In the genomic region with DNA sequence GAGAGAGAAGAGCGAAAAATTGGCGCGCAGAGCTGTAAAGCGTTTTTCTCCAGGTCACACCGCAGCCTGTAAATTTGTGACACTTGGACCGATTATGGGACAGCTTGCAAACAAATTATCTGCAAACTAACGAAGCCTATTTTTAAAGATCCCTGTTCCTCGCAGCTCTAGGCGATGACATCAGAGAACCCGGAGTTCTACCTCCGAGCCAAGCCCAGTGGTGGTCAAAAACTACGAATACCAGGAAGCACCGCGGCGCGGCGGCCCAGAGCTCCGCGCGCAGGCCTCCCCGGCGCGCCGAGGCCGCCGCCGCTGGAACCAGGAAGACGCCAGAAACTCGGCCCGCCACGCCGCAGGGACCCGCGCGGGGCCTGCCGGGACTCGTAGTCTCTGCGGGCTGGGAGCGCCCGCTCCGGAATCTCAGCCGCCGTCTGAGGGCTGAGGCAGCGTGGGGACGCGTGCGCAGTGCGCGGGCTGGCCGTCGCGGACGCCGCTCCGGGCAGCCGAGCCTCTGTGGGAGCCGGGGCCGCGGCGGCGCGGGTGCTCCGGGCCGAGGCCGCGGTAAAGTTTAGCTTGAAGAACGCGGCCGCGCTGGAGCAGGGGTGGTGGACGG, we compare ENCODE assay signal across 8 cellular contexts. TPM values are rescaled to one million over a fixed set of nuclear protein-coding genes. Genes with fewer than 3 reads are reported as not detected.
DNase-seq lines count a peak whose midpoint lies in the region; ATAC-seq and TF ChIP-seq lines count a peak whose summit lies in the region.

Gene PLEKHA1, plus strand, starts transcription at position 463 of the 613 bp plus-strand sequence. CDS start 18,493 bp downstream, outside the sequence.

- intact Hi-C loops in left colon (cut with DNase I, micrococcal nuclease): no loop called here

- TF ChIP-seq CTCF in AG09309 (IDR thresholded peaks at IDR 0.05; ENCODE audit: control insufficient read depth, insufficient read depth, low read depth, low read length, missing control alignments): no peak

- DNase-seq in AG09309 (ENCODE audit: low read depth) (peak; percentile 69), NCI-H460 (ENCODE audit: extremely low read depth, low read depth) (peak; percentile 93), dedifferentiated amniotic fluid mesenchymal stem cell (ENCODE audit: extremely low spot score) (peak; percentile 93), left colon (peak; percentile 95 to 96)
- peak; percentile 88 to 92 for DNase-seq in activated CD4-positive, alpha-beta T cell treated with anti-CD3 and anti-CD28 coated beads, Interleukin-2, amount 50 U/mL, for 4 hours
- DNase-seq in stimulated activated CD4-positive, alpha-beta T cell treated with anti-CD3 and anti-CD28 coated beads, Interleukin-1b, Interleukin-23, amount 100 ng/mL, for 24 hours (ENCODE audit: low read depth in 4 of 4, low spot score in 1 of 4): peak; percentile 81 to 90 (median 85)

- ATAC-seq in GM19043 (IDR thresholded peaks at IDR 0.05; ENCODE audit: low read depth, unreplicated experiment): peak; percentile 87
- peak; percentile 70 for ATAC-seq in HG03378 (IDR thresholded peaks at IDR 0.05; ENCODE audit: unreplicated experiment)
- peak; percentile 90 for ATAC-seq in left colon

- peak within 1 kb of the TSS; percentile 66 for H3K4me3 ChIP-seq in AG09309 (ENCODE audit: control insufficient read depth, low read depth, low read length)

RNA-seq across cellular contexts. Expression of gene PLEKHA1, which starts in this region (rescaled TPM):
- 19.6 and 24.2 TPM in 2 replicates for total RNA-seq in NCI-H460 (2014; rRNA removed; shearing (Covaris generic))
- polyA plus RNA-seq in NCI-H460 (2014; cell fraction: nucleus; rRNA removed): 28.1 and 32.9 TPM in 2 replicates
- 10 to 100 TPM; 41.5 to 49.2 TPM for total RNA-seq in left colon

Comparison
In these comparisons a context has a peak if more than half of its experiments do, and no peak if none do; other contexts are left out.
1. Peak in every context shown above with its lines: DNase-seq, ATAC-seq and H3K4me3 ChIP-seq.